Comparison of ENCODE assay signal across 17 cellular contexts in genomic region chrX:69121321-69122000, GRCh38.
"Had no signal": no experiment of that assay in that cellular context is flagged by ENCODE, and none has a peak within 500 bp of the region (broad histone marks: within the 10 kb centered on the region; RNA-seq: fewer than 3 reads in every experiment).

No MANE protein-coding gene starts in this region.

- DNase-seq: effector memory CD8-positive, alpha-beta T cell; gastrocnemius medialis; heart right ventricle; hypothalamus; kidney glomerular epithelial cell; naive thymus-derived CD4-positive, alpha-beta T cell; nephron progenitor cell; ovary; stimulated activated CD4-positive, alpha-beta T cell treated with anti-CD3 and anti-CD28 coated beads, Interleukin-2, amount 100 ng/mL, for 48 hours; stimulated activated naive CD4-positive, alpha-beta T cell treated with Interleukin-2 at 50 U/mL for 16 hours; thyroid gland had no signal

- H3K4me2 ChIP-seq: smooth muscle cell had no signal

- H3K4me3 ChIP-seq: esophagus muscularis mucosa, gastrocnemius medialis, heart right ventricle, ovary, right atrium auricular region, smooth muscle cell, thyroid gland had no signal

- ATAC-seq: effector memory CD8-positive, alpha-beta T cell; gastrocnemius medialis; heart right ventricle; naive thymus-derived CD4-positive, alpha-beta T cell had no signal

- H3K36me3 ChIP-seq: esophagus muscularis mucosa, gastrocnemius medialis, heart right ventricle, ovary, right atrium auricular region, thyroid gland had no signal

- H3K9me3 ChIP-seq: esophagus muscularis mucosa, gastrocnemius medialis, heart right ventricle, ovary, right atrium auricular region, thyroid gland had no signal

- H3K27me3 ChIP-seq: esophagus muscularis mucosa, gastrocnemius medialis, ovary, right atrium auricular region, thyroid gland had no signal

- FAIRE-seq: islet of Langerhans, urothelium cell line had no signal

- H3K4me1 ChIP-seq: esophagus muscularis mucosa, gastrocnemius medialis, heart right ventricle, right atrium auricular region had no signal

- H3K27ac ChIP-seq: epithelial cell of prostate, esophagus muscularis mucosa, gastrocnemius medialis, heart right ventricle, ovary, right atrium auricular region, thyroid gland had no signal
